Comparison of ENCODE assay signal across 28 cellular contexts in the genomic region with DNA sequence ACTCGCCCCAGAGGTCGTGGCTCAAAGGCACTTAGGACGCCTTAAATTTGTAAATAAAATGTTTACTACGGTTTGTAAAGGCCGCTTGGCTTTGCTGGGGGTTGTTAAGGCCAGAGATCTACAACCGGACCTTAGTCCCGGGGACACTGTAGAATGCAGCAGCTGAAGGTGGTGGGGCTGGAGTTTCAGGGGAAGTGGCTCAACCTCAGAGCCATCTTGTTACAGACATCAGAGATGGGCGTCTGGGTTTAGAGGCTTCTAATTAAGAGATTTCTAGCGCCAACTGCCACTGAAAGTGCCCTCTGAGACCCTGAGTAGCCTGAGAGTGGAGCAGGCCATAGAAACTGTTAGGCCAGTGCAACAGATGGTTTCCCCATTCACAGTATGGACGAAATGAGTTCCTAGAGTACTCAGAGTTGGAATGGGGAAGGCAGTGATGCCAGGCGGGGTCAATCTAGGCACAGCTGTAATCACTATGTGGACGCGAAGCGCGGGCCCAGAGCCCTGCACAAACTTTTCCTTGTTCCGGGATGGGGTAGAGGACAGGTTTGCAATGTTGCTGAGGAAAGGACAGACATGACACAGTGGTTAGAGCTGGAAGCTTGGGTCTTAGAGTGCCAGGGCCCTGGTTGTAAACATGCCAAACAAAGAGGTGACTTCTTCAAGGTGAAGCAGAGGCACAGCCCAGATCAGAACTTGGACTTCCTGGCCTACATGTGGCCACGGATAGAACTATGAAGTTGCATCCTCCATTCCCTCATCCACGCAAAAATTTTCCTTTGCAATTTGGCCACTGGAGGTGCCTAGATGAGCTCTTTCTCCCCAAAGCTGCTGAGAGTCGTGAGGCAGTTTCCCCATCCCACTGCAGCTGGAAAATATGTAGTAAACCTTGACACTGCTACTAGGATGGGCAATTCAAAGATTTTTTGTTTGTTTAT. TPM values are rescaled to one million over a fixed set of nuclear protein-coding genes. Genes with fewer than 3 reads are reported as not detected.
DNase-seq lines count a peak whose midpoint lies in the region; ATAC-seq and TF ChIP-seq lines count a peak whose summit lies in the region.
"Had no signal": no experiment of that assay in that cellular context is flagged by ENCODE, and none has a peak within 500 bp of the region (broad histone marks: within the 10 kb centered on the region; RNA-seq: fewer than 3 reads in every experiment).

No MANE protein-coding gene starts in this region.

- H3K27me3 ChIP-seq in cardiac muscle cell: peaks cover 100% of the 10 kb centered on the region
- peaks cover 100% of the 10 kb centered on the region for H3K27me3 ChIP-seq in iPS-15b (ENCODE audit: control insufficient read depth, insufficient read depth, low read length)
- H3K27me3 ChIP-seq in neural cell (ENCODE audit: insufficient read depth, low read depth, low read length): peaks cover 100% of the 10 kb centered on the region

- DNase-seq in cardiac muscle cell (ENCODE audit: low read depth in 1 of 2, low spot score in 1 of 2) (no peak), cardiac septum (ENCODE audit: low spot score) (no peak), sciatic nerve (ENCODE audit: low spot score) (no peak), GDM1 (lab: John Stamatoyannopoulos, UW) (no peak), activated gamma-delta T cell treated with Interleukin-2 at 50 U/mL for 16 hours (no peak)
- DNase-seq in activated naive CD8-positive, alpha-beta T cell treated with anti-CD3 and anti-CD28 coated beads for 36 hours: no peak
- DNase-seq: activated CD4-positive, alpha-beta T cell treated with anti-CD3 and anti-CD28 coated beads for 36 hours; activated CD8-positive, alpha-beta memory T cell treated with anti-CD3 and anti-CD28 coated beads for 24 hours; activated gamma-delta T cell; activated T-cell treated with anti-CD3 and anti-CD28 coated beads, Interleukin-2, amount 50 U/mL, for 1 hour; CD4-positive, alpha-beta T cell; DMS153; HCEC 1CT; left cardiac atrium; mammary epithelial cell; naive B cell; NCI-H1092; NCI-H187 treated with DMSO at 0.1 percent for 48 hours; NCI-H748 treated with DMSO at 0.1 percent for 48 hours; SK-N-SH; stimulated activated CD8-positive, alpha-beta memory T cell treated with anti-CD3 and anti-CD28 coated beads, Interleukin-4, amount 100 ng/mL, for 48 hours; T-helper 2 cell had no signal

- no peaks in the 10 kb centered on the region for H3F3A ChIP-seq in neural cell (ENCODE audit: insufficient read depth, low read length, poor library complexity, severe bottlenecking)

- intact Hi-C loops in cardiac septum (cut with DNase I): no loop called here
- intact Hi-C loops in sciatic nerve (cut with DNase I): no loop called here

- no peak overlapping the region for H3K9ac ChIP-seq in iPS-15b (ENCODE audit: low read depth, low read length)
- no peak overlapping the region for H3K9ac ChIP-seq in neural cell (ENCODE audit: low read length)
- H3K9ac ChIP-seq: SK-N-SH had no signal

- H3K27ac ChIP-seq in cardiac muscle cell (no peak overlapping the region), neural cell (ENCODE audit: low read length) (no peak overlapping the region)
- H3K27ac ChIP-seq: 22Rv1, brain microvascular endothelial cell, upper lobe of left lung had no signal

- H3K9me3 Mint-ChIP-seq in activated naive CD8-positive, alpha-beta T cell treated with anti-CD3 and anti-CD28 coated beads for 36 hours: no peaks in the 10 kb centered on the region
- H3K9me3 Mint-ChIP-seq: CD4-positive, alpha-beta T cell had no signal

- peak overlapping the region; percentile 60 for H3K4me2 ChIP-seq in neural cell (ENCODE audit: low read length)
- H3K4me2 ChIP-seq: SK-N-SH had no signal

- H2AFZ ChIP-seq in neural cell (ENCODE audit: low read depth, low read length): no peak overlapping the region

- no peak overlapping the region for H3K27ac Mint-ChIP-seq in activated naive CD8-positive, alpha-beta T cell treated with anti-CD3 and anti-CD28 coated beads for 36 hours
- H3K27ac Mint-ChIP-seq: activated CD4-positive, alpha-beta T cell treated with anti-CD3 and anti-CD28 coated beads for 36 hours; CD4-positive, alpha-beta T cell had no signal

- H3K4me3 ChIP-seq in cardiac muscle cell: peak overlapping the region; percentile 13
- H3K4me3 ChIP-seq in iPS-15b (ENCODE audit: low read depth, low read length): peak overlapping the region; percentile 45
- H3K4me3 ChIP-seq in neural cell (ENCODE audit: low read length): peak overlapping the region; percentile 64
- H3K4me3 ChIP-seq: upper lobe of left lung had no signal

- H3K4me3 Mint-ChIP-seq in activated naive CD8-positive, alpha-beta T cell treated with anti-CD3 and anti-CD28 coated beads for 36 hours: no peak overlapping the region
- H3K4me3 Mint-ChIP-seq: activated CD4-positive, alpha-beta T cell treated with anti-CD3 and anti-CD28 coated beads for 36 hours; CD4-positive, alpha-beta T cell had no signal

- H4K20me1 ChIP-seq in neural cell (ENCODE audit: insufficient read depth): no peaks in the 10 kb centered on the region

- peaks cover 94% of the 10 kb centered on the region for H3K27me3 Mint-ChIP-seq in activated naive CD8-positive, alpha-beta T cell treated with anti-CD3 and anti-CD28 coated beads for 36 hours

- H3K4me1 ChIP-seq in cardiac muscle cell (ENCODE audit: low read depth) (peaks cover 6% of the 10 kb centered on the region), iPS-15b (ENCODE audit: control insufficient read depth, insufficient read depth, low read length) (peaks cover 4% of the 10 kb centered on the region)

- H3K36me3 Mint-ChIP-seq in activated naive CD8-positive, alpha-beta T cell treated with anti-CD3 and anti-CD28 coated beads for 36 hours: no peaks in the 10 kb centered on the region

- no peaks in the 10 kb centered on the region for H3K79me2 ChIP-seq in neural cell (replicated peaks; ENCODE audit: insufficient read depth, low read length)

- H3K4me1 Mint-ChIP-seq in activated naive CD8-positive, alpha-beta T cell treated with anti-CD3 and anti-CD28 coated beads for 36 hours: peaks cover 15% of the 10 kb centered on the region

- no peaks in the 10 kb centered on the region for H3K36me3 ChIP-seq in cardiac muscle cell
- no peaks in the 10 kb centered on the region for H3K36me3 ChIP-seq in iPS-15b (ENCODE audit: control insufficient read depth, insufficient read depth, low read length)
- no peaks in the 10 kb centered on the region for H3K36me3 ChIP-seq in neural cell (ENCODE audit: insufficient read depth, low read length)
- H3K36me3 ChIP-seq: brain microvascular endothelial cell had no signal

- no peaks in the 10 kb centered on the region for H3K9me2 ChIP-seq in neural cell (ENCODE audit: insufficient read depth, low read length)
- H3K9me2 ChIP-seq: SK-N-SH had no signal

- no peak for TF ChIP-seq RAD21 in neural cell (conservative IDR thresholded peaks at IDR 0.05)

- no peak for ATAC-seq in sciatic nerve
- ATAC-seq: activated CD4-positive, alpha-beta T cell treated with anti-CD3 and anti-CD28 coated beads for 36 hours; left cardiac atrium had no signal

- no peak for TF ChIP-seq EP300 in neural cell (conservative IDR thresholded peaks at IDR 0.05; ENCODE audit: poor library complexity, severe bottlenecking)

- no peaks in the 10 kb centered on the region for H3K9me3 ChIP-seq in cardiac muscle cell (ENCODE audit: low read depth)
- no peaks in the 10 kb centered on the region for H3K9me3 ChIP-seq in iPS-15b (ENCODE audit: control insufficient read depth, insufficient read depth, low read length)
- no peaks in the 10 kb centered on the region for H3K9me3 ChIP-seq in neural cell (ENCODE audit: low read length)
- H3K9me3 ChIP-seq: SK-N-SH, upper lobe of left lung had no signal

- TF ChIP-seq CTCF in cardiac muscle cell (IDR thresholded peaks at IDR 0.05; ENCODE audit: low read depth, low read length): no peak
- no peak for TF ChIP-seq CTCF in neural cell (IDR thresholded peaks at IDR 0.05; ENCODE audit: poor library complexity, severe bottlenecking)

TF ChIP-seq in neural cell, 6 proteins besides CTCF, POLR2A, EP300 and RAD21:
- no peak for TF ChIP-seq SMC3 (conservative IDR thresholded peaks at IDR 0.05; ENCODE audit: poor library complexity)
- TF ChIP-seq TAF1 (IDR thresholded peaks at IDR 0.05; ENCODE audit: low read depth): no peak
- TF ChIP-seq EZH2 (IDR thresholded peaks at IDR 0.05; ENCODE audit: borderline replicate concordance, insufficient read depth, low read length, poor library complexity, severe bottlenecking): no peak
- TF ChIP-seq, protein P1, sequence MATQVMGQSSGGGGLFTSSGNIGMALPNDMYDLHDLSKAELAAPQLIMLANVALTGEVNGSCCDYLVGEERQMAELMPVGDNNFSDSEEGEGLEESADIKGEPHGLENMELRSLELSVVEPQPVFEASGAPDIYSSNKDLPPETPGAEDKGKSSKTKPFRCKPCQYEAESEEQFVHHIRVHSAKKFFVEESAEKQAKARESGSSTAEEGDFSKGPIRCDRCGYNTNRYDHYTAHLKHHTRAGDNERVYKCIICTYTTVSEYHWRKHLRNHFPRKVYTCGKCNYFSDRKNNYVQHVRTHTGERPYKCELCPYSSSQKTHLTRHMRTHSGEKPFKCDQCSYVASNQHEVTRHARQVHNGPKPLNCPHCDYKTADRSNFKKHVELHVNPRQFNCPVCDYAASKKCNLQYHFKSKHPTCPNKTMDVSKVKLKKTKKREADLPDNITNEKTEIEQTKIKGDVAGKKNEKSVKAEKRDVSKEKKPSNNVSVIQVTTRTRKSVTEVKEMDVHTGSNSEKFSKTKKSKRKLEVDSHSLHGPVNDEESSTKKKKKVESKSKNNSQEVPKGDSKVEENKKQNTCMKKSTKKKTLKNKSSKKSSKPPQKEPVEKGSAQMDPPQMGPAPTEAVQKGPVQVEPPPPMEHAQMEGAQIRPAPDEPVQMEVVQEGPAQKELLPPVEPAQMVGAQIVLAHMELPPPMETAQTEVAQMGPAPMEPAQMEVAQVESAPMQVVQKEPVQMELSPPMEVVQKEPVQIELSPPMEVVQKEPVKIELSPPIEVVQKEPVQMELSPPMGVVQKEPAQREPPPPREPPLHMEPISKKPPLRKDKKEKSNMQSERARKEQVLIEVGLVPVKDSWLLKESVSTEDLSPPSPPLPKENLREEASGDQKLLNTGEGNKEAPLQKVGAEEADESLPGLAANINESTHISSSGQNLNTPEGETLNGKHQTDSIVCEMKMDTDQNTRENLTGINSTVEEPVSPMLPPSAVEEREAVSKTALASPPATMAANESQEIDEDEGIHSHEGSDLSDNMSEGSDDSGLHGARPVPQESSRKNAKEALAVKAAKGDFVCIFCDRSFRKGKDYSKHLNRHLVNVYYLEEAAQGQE (IDR thresholded peaks at IDR 0.05; ENCODE audit: borderline replicate concordance): no peak
- no peak for TF ChIP-seq MXI1 (conservative IDR thresholded peaks at IDR 0.05; ENCODE audit: poor library complexity, severe bottlenecking)
- no peak for TF ChIP-seq POLR2AphosphoS5 (IDR thresholded peaks at IDR 0.05)

RNA-seq across cellular contexts. Expression of a gene that starts 6.0 kb away (rescaled TPM):
- total RNA-seq in cardiac muscle cell (1.3 and 4.5 TPM in 2 replicates), cardiac septum (8.1 TPM), sciatic nerve (28.8 TPM)
- polyA plus RNA-seq in cardiac muscle cell (0.15 and 2.1 TPM in 2 replicates), neural cell (0.56 TPM in 1 of 2 replicates, not detected in the other)
- polyA minus RNA-seq in neural cell: not detected in 2 replicates
- total RNA-seq in activated naive CD8-positive, alpha-beta T cell treated with anti-CD3 and anti-CD28 coated beads for 36 hours: not detected
- total RNA-seq: G401 had no signal

Comparison
In these comparisons a context has a peak if more than half of its experiments do, and no peak if none do; other contexts are left out.
1. H3K4me3 ChIP-seq: peak in every context shown above with its lines; median percentile 64 in neural cell; 45 in iPS-15b; 13 in cardiac muscle cell.